8 cellular contexts compared by ENCODE assay signal in genomic region chr4:128060620-128061565, GRCh38. TPM values are rescaled to one million over a fixed set of nuclear protein-coding genes. Genes with fewer than 3 reads are reported as not detected.
DNase-seq lines count a peak whose midpoint lies in the region; ATAC-seq and TF ChIP-seq lines count a peak whose summit lies in the region.

LARP1B (plus strand) TSS chr4:128061312; CDS start chr4:128074952, 13,640 bp downstream.

- DNase-seq in NCI-H187 (lab: John Stamatoyannopoulos, UW) (peak; percentile 50 to 81), anterior cingulate cortex (lab: John Stamatoyannopoulos, UW) (peak; percentile 52 to 93 (median 89)), right cardiac atrium (peak; percentile 97 to 98 (median 98)), vagina (ENCODE audit: extremely low spot score in 2 of 2) (peak in 1 of 2 donors; percentile 95)

- peak within 1 kb of the TSS; percentile 86 for H3K4me3 ChIP-seq in right cardiac atrium (ENCODE audit: low read length)
- H3K4me3 ChIP-seq in rectal smooth muscle tissue (ENCODE audit: low read length): peak within 1 kb of the TSS; percentile 82
- peak within 1 kb of the TSS; percentile 71 to 90 for H3K4me3 ChIP-seq in vagina

- no peaks in the 10 kb centered on the region for H3K27me3 ChIP-seq in right cardiac atrium (ENCODE audit: control insufficient read depth, insufficient read depth)
- H3K27me3 ChIP-seq in rectal smooth muscle tissue (ENCODE audit: control insufficient read depth, insufficient read depth, low read length): no peaks in the 10 kb centered on the region
- no peaks in the 10 kb centered on the region for H3K27me3 ChIP-seq in vagina

- intact Hi-C loops in T-helper 2 cell treated with Interferon-gamma antibody and Interleukin-4, amounts not matched to agents 100 ng/mL and 5 ng/mL, for 36 hours (cut with micrococcal nuclease): loop anchor here (1.0 to 2.0 kb wide), 6 partner anchors 96 to 1032 kb away; partner anchors contain the start of genes ABHD18, HSPA4L, MFSD8 and SCLT1
- intact Hi-C loops in right cardiac atrium (cut with DNase I): no loop called here
- intact Hi-C loops in vagina (cut with DNase I): no loop called here

- H3K4me1 ChIP-seq in right cardiac atrium (ENCODE audit: control insufficient read depth, insufficient read depth, low read length) (no peaks in the 10 kb centered on the region), rectal smooth muscle tissue (ENCODE audit: control insufficient read depth, insufficient read depth, low read length) (no peaks in the 10 kb centered on the region), vagina (peaks cover 13% of the 10 kb centered on the region)

- no peaks in the 10 kb centered on the region for H3K9me3 ChIP-seq in right cardiac atrium (ENCODE audit: control insufficient read depth, low read length)
- H3K9me3 ChIP-seq in vagina: no peaks in the 10 kb centered on the region

- under 1% methylated on average over 118 of the region's 118 CpGs for WGBS in right cardiac atrium

- ATAC-seq in GM18505 (IDR thresholded peaks at IDR 0.05; ENCODE audit: unreplicated experiment): peak; percentile 86
- peak; percentile 90 for ATAC-seq in HG02943 (IDR thresholded peaks at IDR 0.05; ENCODE audit: low read depth, unreplicated experiment)
- peak; percentile 98 for ATAC-seq in right cardiac atrium

- TF ChIP-seq CTCF in vagina (IDR thresholded peaks at IDR 0.05): no peak

- H3K27ac ChIP-seq in right cardiac atrium (ENCODE audit: low read length) (peak within 1 kb of the TSS; percentile 93), rectal smooth muscle tissue (ENCODE audit: low read depth, low read length) (peak within 1 kb of the TSS; percentile 92), vagina (peak within 1 kb of the TSS; percentile 95)

- TF ChIP-seq POLR2A in GM18505 (IDR thresholded peaks at IDR 0.05; ENCODE audit: borderline replicate concordance, extremely low read depth, insufficient read depth, insufficient read length) (peak; percentile 91), vagina (IDR thresholded peaks at IDR 0.05) (peak in 1 of 2 donors; percentile 84)

- H3K9ac ChIP-seq in rectal smooth muscle tissue (ENCODE audit: low read length): peak within 1 kb of the TSS; percentile 70

- no peaks in the 10 kb centered on the region for H3K36me3 ChIP-seq in rectal smooth muscle tissue (ENCODE audit: control insufficient read depth, insufficient read depth, low read length)
- no peaks in the 10 kb centered on the region for H3K36me3 ChIP-seq in vagina

RNA-seq across cellular contexts. Expression of gene LARP1B, which starts in this region (rescaled TPM):
- 19.8 and 23.1 TPM in 2 replicates for total RNA-seq in T-helper 2 cell treated with Interferon-gamma antibody and Interleukin-4, amounts not matched to agents 100 ng/mL and 5 ng/mL, for 36 hours
- total RNA-seq in right cardiac atrium (10 to 100 TPM; 11.1 to 15.8 (median 12.5) TPM), vagina (19.4 TPM)
- polyA plus RNA-seq in right cardiac atrium: 7.4 TPM
